Comparison of ENCODE assay signal across 8 cellular contexts in genomic region chr1:8818325-8818775, GRCh38. TPM values are rescaled to one million over a fixed set of nuclear protein-coding genes. Genes with fewer than 3 reads are reported as not detected.
DNase-seq lines count a peak whose midpoint lies in the region; ATAC-seq and TF ChIP-seq lines count a peak whose summit lies in the region.

No MANE protein-coding gene starts in this region.

- H3K4me1 ChIP-seq in CD4-positive, alpha-beta memory T cell (ENCODE audit: insufficient read depth, low read length), result peaks cover 28% of the 10 kb centered on the region

- ATAC-seq in GM19035 (IDR thresholded peaks at IDR 0.05; ENCODE audit: unreplicated experiment) (no peak), GM18861 (IDR thresholded peaks at IDR 0.05; ENCODE audit: unreplicated experiment) (no peak)

- intact Hi-C loops in CD4-positive, alpha-beta memory T cell (cut with micrococcal nuclease), result loop anchor here (5.0 to 10.0 kb wide), 2 partner anchors 39 to 114 kb away; no protein-coding TSS in a partner anchor

- H3K4me1 Mint-ChIP-seq in CD4-positive, alpha-beta memory T cell, result peaks cover 22 to 40% (median 29%) of the 10 kb centered on the region in 4 donors
- peaks cover 70% of the 10 kb centered on the region for H3K4me1 Mint-ChIP-seq in nephron progenitor cell

- peak overlapping the region in 1 of 2 donors; percentile 71 for H3K4me3 ChIP-seq in CD4-positive, alpha-beta memory T cell (ENCODE audit: low read length in 2 of 2)
- peak overlapping the region; percentile 51 for H3K4me3 ChIP-seq in epithelial cell of esophagus (ENCODE audit: low read length)

- DNase-seq in CD4-positive, alpha-beta memory T cell, result peak in 1 of 5 donors; percentile 4
- peak; percentile 66 for DNase-seq in HS-27A (ENCODE audit: low read depth)
- peak; percentile 49 for DNase-seq in T1000 (lab: John Stamatoyannopoulos, UW)
- peak; percentile 93 for DNase-seq in epithelial cell of esophagus (ENCODE audit: low read depth)
- DNase-seq in nephron progenitor cell, result no peak
- DNase-seq in UCSD-AML1 (lab: John Stamatoyannopoulos, UW; ENCODE audit: unreplicated experiment), result no peak

- no peaks in the 10 kb centered on the region for H3K9me3 Mint-ChIP-seq in CD4-positive, alpha-beta memory T cell
- no peaks in the 10 kb centered on the region for H3K9me3 Mint-ChIP-seq in nephron progenitor cell

- H3K36me3 ChIP-seq in CD4-positive, alpha-beta memory T cell (ENCODE audit: insufficient read depth, low read length), result no peaks in the 10 kb centered on the region

- peaks cover 0 to 8% of the 10 kb centered on the region in 2 donors for H3K36me3 Mint-ChIP-seq in CD4-positive, alpha-beta memory T cell
- no peaks in the 10 kb centered on the region for H3K36me3 Mint-ChIP-seq in nephron progenitor cell (ENCODE audit: low read depth)

- POLR2A ChIA-PET in CD4-positive, alpha-beta memory T cell (lab: Charles Lee; ENCODE audit: partially characterized antibody), result no interaction called here

- H3K27me3 ChIP-seq in CD4-positive, alpha-beta memory T cell (ENCODE audit: insufficient read depth, low read length), result no peaks in the 10 kb centered on the region

- CTCF ChIA-PET in CD4-positive, alpha-beta memory T cell (lab: Charles Lee; ENCODE audit: partially characterized antibody), result interaction anchor here (0.7 kb wide), 1 partner anchor 114 kb away, joined by 3 read pairs; no protein-coding TSS in a partner anchor

- peaks cover 2 to 4% of the 10 kb centered on the region in 2 donors for H3K27me3 Mint-ChIP-seq in CD4-positive, alpha-beta memory T cell
- H3K27me3 Mint-ChIP-seq in nephron progenitor cell (ENCODE audit: low read depth, poor library complexity), result peaks cover 3% of the 10 kb centered on the region

- peak overlapping the region; percentile 76 for H3K27ac ChIP-seq in CD4-positive, alpha-beta memory T cell (ENCODE audit: low read depth, low read length)

- peak overlapping the region; percentile 84 to 94 (median 90) for H3K4me3 Mint-ChIP-seq in CD4-positive, alpha-beta memory T cell
- peak overlapping the region; percentile 92 for H3K4me3 Mint-ChIP-seq in nephron progenitor cell

- H3K27ac Mint-ChIP-seq in CD4-positive, alpha-beta memory T cell, result peak overlapping the region; percentile 81 to 98 (median 92)
- H3K27ac Mint-ChIP-seq in nephron progenitor cell, result peak overlapping the region; percentile 97

- TF ChIP-seq CTCF in epithelial cell of esophagus (IDR thresholded peaks at IDR 0.05; ENCODE audit: insufficient read depth, low read depth, low read length, missing control alignments), result no peak
- no peak for TF ChIP-seq CTCF in nephron progenitor cell (IDR thresholded peaks at IDR 0.05)

- no peaks in the 10 kb centered on the region for H3K9me3 ChIP-seq in CD4-positive, alpha-beta memory T cell (ENCODE audit: control insufficient read depth in 1 of 2, low read length in 2 of 2)

RNA-seq across cellular contexts. Expression of gene RERE, which starts 0.9 kb away (rescaled TPM):
- 100 to 1,000 TPM; 104 to 117 TPM for total RNA-seq in CD4-positive, alpha-beta memory T cell
- polyA plus RNA-seq in CD4-positive, alpha-beta memory T cell, result 10 to 100 TPM in 1 of 2 donors, under 1 TPM in 1; 0.38 to 17.1 TPM

Comparison
In these comparisons a context has a peak if more than half of its experiments do, and no peak if none do; other contexts are left out.
1. DNase-seq: peak in HS-27A (single experiment), T1000 (single experiment) and epithelial cell of esophagus (single experiment); none in nephron progenitor cell (single experiment) and UCSD-AML1 (single experiment).